ENCODE assay signal across 8 cellular contexts in genomic region chr9:35116539-35116897, GRCh38. TPM values are rescaled to one million over a fixed set of nuclear protein-coding genes. Genes with fewer than 3 reads are reported as not detected.
DNase-seq lines count a peak whose midpoint lies in the region; ATAC-seq, FAIRE-seq and TF ChIP-seq lines count a peak whose summit lies in the region.

No MANE protein-coding gene starts in this region.

- DNase-seq in OCI-LY7 (ENCODE audit: low spot score): no peak
- DNase-seq in pancreas: no peak
- DNase-seq in COR-L47 (lab: John Stamatoyannopoulos, UW): no peak
- DNase-seq in CD1c-positive myeloid dendritic cell (ENCODE audit: extremely low spot score): no peak
- DNase-seq in NCI-H510A treated with DMSO at 0.1 percent for 48 hours (lab: John Stamatoyannopoulos, UW): no peak
- DNase-seq in NCI-H2171 treated with DMSO at 0.1 percent for 48 hours (lab: John Stamatoyannopoulos, UW): no peak

- FAIRE-seq in pancreas (lab: Jason Lieb, UNC): no peak

- no peaks in the 10 kb centered on the region for H3K9me2 ChIP-seq in OCI-LY7 (ENCODE audit: insufficient read depth, low read length)

- peak overlapping the region; percentile 68; the same call in 1 of the 2 replicates for H3K4me3 ChIP-seq in GM08714 (ENCODE audit: low read length)
- H3K4me3 ChIP-seq in OCI-LY7 (ENCODE audit: low read depth, low read length, poor library complexity, severe bottlenecking): peak overlapping the region; percentile 74
- H3K4me3 ChIP-seq in esophagus (ENCODE audit: low read depth in 1 of 2, low read length in 2 of 2): peak overlapping the region; percentile 63 to 70
- peak overlapping the region; percentile 22 to 51 (median 44) for H3K4me3 ChIP-seq in pancreas

- H4K20me1 ChIP-seq in OCI-LY7 (ENCODE audit: insufficient read depth, low read length): no peaks in the 10 kb centered on the region

- TF ChIP-seq CTCF in OCI-LY7 (conservative IDR thresholded peaks at IDR 0.05; ENCODE audit: low read length) (no peak), pancreas (IDR thresholded peaks at IDR 0.05) (no peak)

- POLR2A ChIA-PET in OCI-LY7 (lab: Charles Lee): interaction anchor here (1.0 to 1.2 kb wide), 2 partner anchors 13 to 141 kb away, joined by 4 to 5 read pairs; partner anchors contain the start of gene STOML2

- BruUV-seq in OCI-LY7 (replicated peaks; lab: Mats Ljungman, UMichigan): no TSS peak

- peak overlapping the region; percentile 82 for H2AFZ ChIP-seq in OCI-LY7 (ENCODE audit: low read length)

- no peaks in the 10 kb centered on the region for H3K36me3 ChIP-seq in OCI-LY7 (ENCODE audit: insufficient read depth, low read length)
- no peaks in the 10 kb centered on the region for H3K36me3 ChIP-seq in esophagus (ENCODE audit: control insufficient read depth in 2 of 2, insufficient read depth in 2 of 2, low read length in 1 of 2)
- no peaks in the 10 kb centered on the region for H3K36me3 ChIP-seq in pancreas

- intact Hi-C loops in OCI-LY7 (cut with micrococcal nuclease; ENCODE audit: unreplicated experiment): loop anchor here (1.0 to 5.0 kb wide), 7 partner anchors 46 to 501 kb away; partner anchors contain the start of genes CD72, DNAJB5 and UNC13B
- intact Hi-C loops in pancreas (cut with DNase I): loop anchor here in 1 of 3 donors (5.0 kb wide), 1 partner anchor 146 kb away; no protein-coding TSS in a partner anchor

- no peaks in the 10 kb centered on the region for H3K27me3 ChIP-seq in esophagus (ENCODE audit: control insufficient read depth in 1 of 2, insufficient read depth in 2 of 2, low read length in 2 of 2)
- no peaks in the 10 kb centered on the region for H3K27me3 ChIP-seq in pancreas

- H3K9me3 ChIP-seq in OCI-LY7 (ENCODE audit: low read length): no peaks in the 10 kb centered on the region
- H3K9me3 ChIP-seq in esophagus (ENCODE audit: control insufficient read depth in 2 of 2, insufficient read depth in 1 of 2, low read depth in 1 of 2, low read length in 1 of 2): no peaks in the 10 kb centered on the region
- no peaks in the 10 kb centered on the region for H3K9me3 ChIP-seq in pancreas

- peak overlapping the region; percentile 96 for H3K4me2 ChIP-seq in OCI-LY7 (ENCODE audit: low read length)

- H3K79me2 ChIP-seq in OCI-LY7 (ENCODE audit: insufficient read depth, low read depth, low read length): no peaks in the 10 kb centered on the region

- WGBS in esophagus, 2 donors: 0% methylated on average over 12 of the region's 12 CpGs
- WGBS in pancreas, 2 donors: 0 to 1% methylated on average over 12 of the region's 12 CpGs

- CTCF ChIA-PET in OCI-LY7 (lab: Charles Lee; ENCODE audit: unreplicated experiment): no interaction called here

- H3K27ac ChIP-seq in OCI-LY7 (ENCODE audit: low read depth, low read length, poor library complexity, severe bottlenecking) (peak overlapping the region; percentile 73), esophagus (ENCODE audit: low read depth in 2 of 2, low read length in 1 of 2) (peak overlapping the region; percentile 91 to 96), pancreas (peak overlapping the region; percentile 47 to 71 (median 60))

- peak; percentile 0 to 4 (median 0) for ATAC-seq in pancreas

- H3K4me1 ChIP-seq in OCI-LY7 (ENCODE audit: insufficient read depth, low read length, poor library complexity, severe bottlenecking) (peaks cover 35% of the 10 kb centered on the region), esophagus (ENCODE audit: control insufficient read depth in 2 of 2, insufficient read depth in 2 of 2, low read length in 1 of 2) (peaks cover 0 to 3% of the 10 kb centered on the region in 2 donors), pancreas (peaks cover 0 to 23% (median 12%) of the 10 kb centered on the region in 3 donors)

RNA-seq across cellular contexts. Expression of gene ATOSB, which starts 0.9 kb away (rescaled TPM):
- 1.4 and 1.5 TPM in 2 replicates for total RNA-seq in OCI-LY7 (2014; rRNA removed; shearing (Covaris generic))
- total RNA-seq in OCI-LY7 (2022) (4.7 and 6.1 TPM in 2 replicates), pancreas (1 to 10 TPM; 2.5 to 7.5 (median 3.7) TPM)
- polyA plus RNA-seq in esophagus (10 to 100 TPM; 19.6 to 20.9 TPM), pancreas (1 to 10 TPM; 7.6 to 7.8 TPM)

RNA-seq across cellular contexts. Expression of gene STOML2, which starts 13.6 kb away (rescaled TPM):
- total RNA-seq in OCI-LY7 (2014; rRNA removed; shearing (Covaris generic)): 152 and 158 TPM in 2 replicates
- total RNA-seq in OCI-LY7 (2022) (139 and 155 TPM in 2 replicates), pancreas (10 to 100 TPM; 33.4 to 50.5 (median 45.1) TPM)
- polyA plus RNA-seq in esophagus (100 to 1,000 TPM in 1 of 2 donors, 10 to 100 TPM in 1; 32.9 to 107 TPM), pancreas (10 to 100 TPM; 31.2 to 57.6 TPM)

RNA-seq across cellular contexts. Expression of gene PIGO, which starts 20.1 kb away (rescaled TPM):
- 12.7 and 16.0 TPM in 2 replicates for total RNA-seq in OCI-LY7 (2014; rRNA removed; shearing (Covaris generic))
- total RNA-seq in OCI-LY7 (2022) (27.5 and 27.9 TPM in 2 replicates), pancreas (10 to 100 TPM; 14.2 to 19.8 (median 16.4) TPM)
- polyA plus RNA-seq in esophagus (10 to 100 TPM; 12.3 to 12.5 TPM), pancreas (10 to 100 TPM; 20.0 to 26.1 TPM)

RNA-seq across cellular contexts. Expression of gene FANCG, which starts 36.8 kb away (rescaled TPM):
- total RNA-seq in OCI-LY7 (2014; rRNA removed; shearing (Covaris generic)): 85.1 and 86.5 TPM in 2 replicates
- 121 and 145 TPM in 2 replicates for total RNA-seq in OCI-LY7 (2022)
- 10 to 100 TPM; 14.7 to 24.5 TPM for polyA plus RNA-seq in esophagus
- total RNA-seq in pancreas: 10 to 100 TPM in 4 of 6 donors, 1 to 10 TPM in 2; 7.5 to 16.6 (median 10.4) TPM
- 10 to 100 TPM; 26.3 to 31.1 TPM for polyA plus RNA-seq in pancreas

RNA-seq across cellular contexts. Expression of gene VCP, which starts 44.1 kb away (rescaled TPM):
- total RNA-seq in OCI-LY7 (2014; rRNA removed; shearing (Covaris generic)): 158 and 187 TPM in 2 replicates
- total RNA-seq in OCI-LY7 (2022) (200 and 212 TPM in 2 replicates), pancreas (100 to 1,000 TPM in 1 of 6 donors, 10 to 100 TPM in 5; 44.5 to 104 (median 66.7) TPM)
- polyA plus RNA-seq in esophagus (100 to 1,000 TPM in 1 of 2 donors, 10 to 100 TPM in 1; 60.4 to 150 TPM), pancreas (10 to 100 TPM; 32.5 to 58.3 TPM)
